8 cellular contexts compared by ENCODE assay signal in genomic region chrX:130166503-130166777, GRCh38. TPM values are rescaled to one million over a fixed set of nuclear protein-coding genes. Genes with fewer than 3 reads are reported as not detected.
DNase-seq lines count a peak whose midpoint lies in the region; ATAC-seq, FAIRE-seq and TF ChIP-seq lines count a peak whose summit lies in the region.

No MANE protein-coding gene starts in this region.

- H3K36me3 Mint-ChIP-seq in activated T-helper 1 cell treated with anti-CD3 and anti-CD28 coated beads, Interleukin-12 subunit alpha, Interleukin-12 subunit beta, Interleukin-2, Interleukin-4 antibody, amounts not matched to agents 30 ng/mL and 10 ng/mL and 1 ng/mL, durations not matched to agents 14 hours and 24 hours and 36 hours (ENCODE audit: low read depth), result no peaks in the 10 kb centered on the region

- DNase-seq in HFF-Myc (ENCODE audit: extremely low read depth, low read depth) (no peak), spleen (no peak), HTR-8/SVneo (ENCODE audit: insufficient read length, low spot score) (no peak), NCI-H524 (lab: John Stamatoyannopoulos, UW) (no peak)
- no peak for DNase-seq in activated T-helper 1 cell treated with anti-CD3 and anti-CD28 coated beads, Interleukin-12 subunit alpha, Interleukin-12 subunit beta, Interleukin-2, Interleukin-4 antibody, amounts not matched to agents 30 ng/mL and 10 ng/mL and 1 ng/mL, durations not matched to agents 14 hours and 24 hours and 36 hours (ENCODE audit: low spot score)

- intact Hi-C loops in activated T-helper 1 cell treated with anti-CD3 and anti-CD28 coated beads, Interleukin-12 subunit alpha, Interleukin-12 subunit beta, Interleukin-2, Interleukin-4 antibody, amounts not matched to agents 30 ng/mL and 10 ng/mL and 1 ng/mL, durations not matched to agents 14 hours and 24 hours and 36 hours (cut with micrococcal nuclease), result loop anchor here (2.0 to 5.0 kb wide), 2 partner anchors 102 to 736 kb away; partner anchors contain the start of genes ENOX2 and ZNF280C
- intact Hi-C loops in spleen (cut with DNase I; ENCODE audit: low total_unique reads), result no loop called here

- peak overlapping the region; percentile 56 for H3K4me3 ChIP-seq in HFF-Myc (replicated peaks; ENCODE audit: low read depth, low read length)
- H3K4me3 ChIP-seq in iPS-11a (ENCODE audit: low read depth, low read length), result peak overlapping the region; percentile 73
- H3K4me3 ChIP-seq in spleen, result peak overlapping the region; percentile 14 to 74 (median 56)

- H3K27me3 Mint-ChIP-seq in activated T-helper 1 cell treated with anti-CD3 and anti-CD28 coated beads, Interleukin-12 subunit alpha, Interleukin-12 subunit beta, Interleukin-2, Interleukin-4 antibody, amounts not matched to agents 30 ng/mL and 10 ng/mL and 1 ng/mL, durations not matched to agents 14 hours and 24 hours and 36 hours (ENCODE audit: insufficient read depth), result no peaks in the 10 kb centered on the region

- H3K27me3 ChIP-seq in spleen (replicated peaks in 1 of 7), result no peaks in the 10 kb centered on the region

- ATAC-seq in GM18870 (IDR thresholded peaks at IDR 0.05; ENCODE audit: unreplicated experiment), result no peak
- ATAC-seq in GM18858 (IDR thresholded peaks at IDR 0.05; ENCODE audit: unreplicated experiment), result no peak

- H3K36me3 ChIP-seq in spleen, result no peaks in the 10 kb centered on the region

- no peaks in the 10 kb centered on the region for H3K9me3 Mint-ChIP-seq in activated T-helper 1 cell treated with anti-CD3 and anti-CD28 coated beads, Interleukin-12 subunit alpha, Interleukin-12 subunit beta, Interleukin-2, Interleukin-4 antibody, amounts not matched to agents 30 ng/mL and 10 ng/mL and 1 ng/mL, durations not matched to agents 14 hours and 24 hours and 36 hours

- H3K27ac ChIP-seq in spleen, result peak overlapping the region; percentile 75 to 93 (median 90)

- peaks cover 20% of the 10 kb centered on the region for H3K4me1 Mint-ChIP-seq in activated T-helper 1 cell treated with anti-CD3 and anti-CD28 coated beads, Interleukin-12 subunit alpha, Interleukin-12 subunit beta, Interleukin-2, Interleukin-4 antibody, amounts not matched to agents 30 ng/mL and 10 ng/mL and 1 ng/mL, durations not matched to agents 14 hours and 24 hours and 36 hours (ENCODE audit: low read depth)

- peaks cover 0 to 49% (median 23%) of the 10 kb centered on the region in 6 donors for H3K4me1 ChIP-seq in spleen

- TF ChIP-seq POLR2A in spleen (IDR thresholded peaks at IDR 0.05), result no peak

- WGBS in spleen, 5 donors, result 0 to 49% (median 3%) methylated on average over 4 of the region's 4 CpGs

- no peak for TF ChIP-seq CTCF in HFF-Myc (IDR thresholded peaks at IDR 0.05; ENCODE audit: low read depth, low read length, missing control alignments)
- TF ChIP-seq CTCF in spleen (IDR thresholded peaks at IDR 0.05 in 8 of 11, conservative IDR thresholded peaks at IDR 0.05 in 3 of 11), result no peak

- no peaks in the 10 kb centered on the region for H3K9me3 ChIP-seq in spleen

- no peak for FAIRE-seq in HTR-8/SVneo (lab: Jason Lieb, UNC)

- peak overlapping the region; percentile 95 for H3K4me3 Mint-ChIP-seq in activated T-helper 1 cell treated with anti-CD3 and anti-CD28 coated beads, Interleukin-12 subunit alpha, Interleukin-12 subunit beta, Interleukin-2, Interleukin-4 antibody, amounts not matched to agents 30 ng/mL and 10 ng/mL and 1 ng/mL, durations not matched to agents 14 hours and 24 hours and 36 hours

- peak overlapping the region; percentile 98 for H3K27ac Mint-ChIP-seq in activated T-helper 1 cell treated with anti-CD3 and anti-CD28 coated beads, Interleukin-12 subunit alpha, Interleukin-12 subunit beta, Interleukin-2, Interleukin-4 antibody, amounts not matched to agents 30 ng/mL and 10 ng/mL and 1 ng/mL, durations not matched to agents 14 hours and 24 hours and 36 hours

RNA-seq across cellular contexts. Expression of gene AIFM1, which starts 0.8 kb away (rescaled TPM):
- total RNA-seq in activated T-helper 1 cell treated with anti-CD3 and anti-CD28 coated beads, Interleukin-12 subunit alpha, Interleukin-12 subunit beta, Interleukin-2, Interleukin-4 antibody, amounts not matched to agents 30 ng/mL and 10 ng/mL and 1 ng/mL, durations not matched to agents 14 hours and 24 hours and 36 hours, result 46.0 and 50.2 TPM in 2 replicates
- 10 to 100 TPM; 13.4 to 27.1 (median 22.5) TPM for total RNA-seq in spleen
- 10 to 100 TPM; 20.6 to 25.4 (median 24.8) TPM for polyA plus RNA-seq in spleen

RNA-seq across cellular contexts. Expression of gene RAB33A, which starts 5.3 kb away (rescaled TPM):
- 20.5 and 21.5 TPM in 2 replicates for total RNA-seq in activated T-helper 1 cell treated with anti-CD3 and anti-CD28 coated beads, Interleukin-12 subunit alpha, Interleukin-12 subunit beta, Interleukin-2, Interleukin-4 antibody, amounts not matched to agents 30 ng/mL and 10 ng/mL and 1 ng/mL, durations not matched to agents 14 hours and 24 hours and 36 hours
- 1 to 10 TPM; 1.7 to 4.7 (median 2.2) TPM for total RNA-seq in spleen
- polyA plus RNA-seq in spleen, result 1 to 10 TPM; 4.0 to 6.7 (median 4.4) TPM

RNA-seq across cellular contexts. Expression of gene ELF4, which starts 56.1 kb away (rescaled TPM):
- 26.1 and 26.6 TPM in 2 replicates for total RNA-seq in activated T-helper 1 cell treated with anti-CD3 and anti-CD28 coated beads, Interleukin-12 subunit alpha, Interleukin-12 subunit beta, Interleukin-2, Interleukin-4 antibody, amounts not matched to agents 30 ng/mL and 10 ng/mL and 1 ng/mL, durations not matched to agents 14 hours and 24 hours and 36 hours
- 10 to 100 TPM; 28.7 to 35.3 (median 32.5) TPM for total RNA-seq in spleen
- polyA plus RNA-seq in spleen, result 10 to 100 TPM in 1 of 3 donors, 1 to 10 TPM in 2; 6.4 to 10.3 (median 7.0) TPM
